21 cellular contexts compared by ENCODE assay signal in the genomic region with DNA sequence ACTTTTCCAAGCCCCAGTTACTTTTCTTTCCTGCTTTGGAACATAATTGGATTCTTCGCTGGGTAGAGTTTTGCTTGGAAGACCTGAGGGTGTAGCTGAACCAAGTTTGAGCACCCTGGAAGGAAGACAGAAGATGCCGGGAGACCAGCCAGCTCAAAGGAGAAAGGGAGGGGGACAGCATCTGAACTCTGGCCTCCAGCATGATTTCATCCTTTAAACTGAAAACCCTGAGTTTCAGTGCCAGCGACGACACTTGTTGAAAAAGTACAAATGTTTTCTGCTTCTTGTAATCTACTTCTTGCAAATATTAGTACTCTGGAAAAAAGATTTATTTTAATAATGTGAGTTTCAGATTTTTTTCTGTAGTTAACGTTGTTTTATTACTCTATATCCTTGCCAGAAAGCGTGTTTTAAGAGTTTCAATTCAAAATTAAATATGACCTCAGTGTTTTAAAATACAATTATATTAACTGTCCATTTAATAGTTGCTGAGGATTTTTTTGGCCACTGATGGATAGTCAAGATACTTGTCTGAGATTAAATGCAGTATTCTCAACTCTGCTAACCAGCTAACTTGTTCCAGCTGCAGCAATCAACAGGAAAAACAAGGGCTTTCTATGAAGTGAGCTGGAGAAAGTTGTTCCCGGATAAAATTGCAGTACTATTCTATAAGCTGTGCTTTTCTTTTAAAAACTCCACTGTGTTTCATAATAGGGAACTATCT.
A peak's percentile ranks its signal among the peaks of the same experiment; 100 is the strongest.
DNase-seq lines count a peak whose midpoint lies in the region; ATAC-seq and TF ChIP-seq lines count a peak whose summit lies in the region.
"Had no signal": no experiment of that assay in that cellular context is flagged by ENCODE, and none has a peak within 500 bp of the region (broad histone marks: within the 10 kb centered on the region; RNA-seq: fewer than 3 reads in every experiment).

No MANE protein-coding gene starts in this region.

- DNase-seq in AG10803 (ENCODE audit: low read depth) (peak; percentile 6), esophagus muscularis mucosa (ENCODE audit: extremely low spot score) (peak; percentile 94), right cardiac atrium (peak; percentile 69 to 91 (median 86)), psoas muscle (peak; percentile 49 to 69), spleen (no peak), NCI-H187 (lab: John Stamatoyannopoulos, UW) (no peak), LoVo (ENCODE audit: low spot score) (no peak)
- DNase-seq: activated CD4-positive, CD25-positive, alpha-beta regulatory T cell treated with anti-CD3 and anti-CD28 coated beads, Interleukin-2, amount 50 U/mL, for 72 hours; activated CD8-positive, alpha-beta memory T cell treated with anti-CD3 and anti-CD28 coated beads, Interleukin-2, amount 10 ng/mL, durations not matched to agents 7 days and 5 days; activated gamma-delta T cell; NCI-H1048; NCI-H2171; NCI-H69; PC-9; small intestine; T1000; trophoblast cell had no signal

- H3K4me3 ChIP-seq in AG10803 (ENCODE audit: low read length) (no peak overlapping the region), esophagus muscularis mucosa (no peak overlapping the region), right cardiac atrium (ENCODE audit: low read length) (no peak overlapping the region), psoas muscle (no peak overlapping the region), spleen (no peak overlapping the region)
- H3K4me3 ChIP-seq: A549, HAP-1, PC-9 had no signal

- TF ChIP-seq CTCF in AG10803 (conservative IDR thresholded peaks at IDR 0.05; ENCODE audit: low read length) (no peak), esophagus muscularis mucosa (IDR thresholded peaks at IDR 0.05) (no peak), psoas muscle (IDR thresholded peaks at IDR 0.05) (no peak), spleen (IDR thresholded peaks at IDR 0.05 in 8 of 11, conservative IDR thresholded peaks at IDR 0.05 in 3 of 11) (no peak)

- no peak for TF ChIP-seq POLR2A in esophagus muscularis mucosa (IDR thresholded peaks at IDR 0.05; ENCODE audit: low read depth)
- no peak for TF ChIP-seq POLR2A in spleen (IDR thresholded peaks at IDR 0.05)

- intact Hi-C loops in esophagus muscularis mucosa (cut with DNase I) = no loop called here
- intact Hi-C loops in right cardiac atrium (cut with DNase I) = no loop called here
- intact Hi-C loops in psoas muscle (cut with DNase I) = no loop called here
- intact Hi-C loops in spleen (cut with DNase I; ENCODE audit: low total_unique reads) = no loop called here

- no peaks in the 10 kb centered on the region for H3K27me3 ChIP-seq in esophagus muscularis mucosa
- H3K27me3 ChIP-seq in right cardiac atrium (ENCODE audit: control insufficient read depth, insufficient read depth) = no peaks in the 10 kb centered on the region
- H3K27me3 ChIP-seq in psoas muscle (ENCODE audit: insufficient read depth in 3 of 3, low read length in 2 of 3) = no peaks in the 10 kb centered on the region
- H3K27me3 ChIP-seq in spleen (replicated peaks in 1 of 7) = no peaks in the 10 kb centered on the region

- peak; percentile 69 to 90 for ATAC-seq in right cardiac atrium
- no peak for ATAC-seq in psoas muscle
- ATAC-seq in GM21786 (IDR thresholded peaks at IDR 0.05; ENCODE audit: unreplicated experiment) = no peak
- ATAC-seq: A549; activated CD8-positive, alpha-beta memory T cell treated with anti-CD3 and anti-CD28 coated beads, Interleukin-2, amount 10 ng/mL, durations not matched to agents 7 days and 5 days had no signal

- no peaks in the 10 kb centered on the region for H3K9me3 ChIP-seq in esophagus muscularis mucosa
- H3K9me3 ChIP-seq in right cardiac atrium (ENCODE audit: control insufficient read depth, low read length) = no peaks in the 10 kb centered on the region
- H3K9me3 ChIP-seq in psoas muscle = no peaks in the 10 kb centered on the region
- H3K9me3 ChIP-seq in spleen = no peaks in the 10 kb centered on the region
- H3K9me3 ChIP-seq: A549, HAP-1 had no signal

- no peaks in the 10 kb centered on the region for H3K36me3 ChIP-seq in esophagus muscularis mucosa
- no peaks in the 10 kb centered on the region for H3K36me3 ChIP-seq in psoas muscle (ENCODE audit: insufficient read depth in 1 of 2, low read depth in 1 of 2)
- no peaks in the 10 kb centered on the region for H3K36me3 ChIP-seq in spleen
- H3K36me3 ChIP-seq: HAP-1 had no signal

- TF ChIP-seq EP300 in esophagus muscularis mucosa (IDR thresholded peaks at IDR 0.05) = no peak

- 35% methylated on average over 7 of the region's 7 CpGs for WGBS in esophagus muscularis mucosa
- 53% methylated on average over 7 of the region's 7 CpGs for WGBS in right cardiac atrium
- 54 to 60% (median 56%) methylated on average over 7 of the region's 7 CpGs for WGBS in psoas muscle, 3 donors
- 74 to 86% (median 80%) methylated on average over 7 of the region's 7 CpGs for WGBS in spleen, 5 donors

- H3K27ac ChIP-seq in esophagus muscularis mucosa (replicated peaks in 1 of 4) (peak overlapping the region in 2 of 4 donors; percentile 34 to 42), right cardiac atrium (ENCODE audit: low read length) (no peak overlapping the region), psoas muscle (no peak overlapping the region), spleen (no peak overlapping the region)
- H3K27ac ChIP-seq: A549, HL-60, PC-9 had no signal

- H3K4me1 ChIP-seq in esophagus muscularis mucosa (peaks cover 11 to 35% (median 28%) of the 10 kb centered on the region in 4 donors), right cardiac atrium (ENCODE audit: control insufficient read depth, insufficient read depth, low read length) (peaks cover 5% of the 10 kb centered on the region), psoas muscle (peaks cover 4% of the 10 kb centered on the region), spleen (peaks cover 0 to 5% (median 0%) of the 10 kb centered on the region in 6 donors)
- H3K4me1 ChIP-seq: A549, HAP-1 had no signal

Comparison
In these comparisons a context has a peak if more than half of its experiments do, and no peak if none do; other contexts are left out.
1. DNase-seq: peak in AG10803 (single experiment), esophagus muscularis mucosa (single experiment), right cardiac atrium (3 of 3) and psoas muscle (2 of 2); none in spleen (single experiment), NCI-H187 (0 of 2) and LoVo (single experiment).
2. ATAC-seq: peak in right cardiac atrium (2 of 2); none in psoas muscle (0 of 4) and GM21786 (single experiment).